ENCODE assay signal across 9 cellular contexts in genomic region chr5:101937041-101937440, GRCh38.
"Had no signal": no experiment of that assay in that cellular context is flagged by ENCODE, and none has a peak within 500 bp of the region (broad histone marks: within the 10 kb centered on the region; RNA-seq: fewer than 3 reads in every experiment).

No MANE protein-coding gene starts in this region.

- H3K4me3 ChIP-seq: GM23248, GM23338, HAP-1 had no signal

- H3K9ac ChIP-seq: GM23248 had no signal

- H3K27ac ChIP-seq: GM23248 had no signal

- H3K4me2 ChIP-seq: GM23338 had no signal

- H3K4me1 ChIP-seq: HAP-1 had no signal

- H2AFZ ChIP-seq: GM23248, GM23338 had no signal

- ATAC-seq: GM23338, HCT116 had no signal

- H3K9me3 ChIP-seq: HAP-1 had no signal

- DNase-seq: GM23248, GOT3, H7, H9, HCEC 1CT, HFFc6 had no signal

- H3K36me3 ChIP-seq: HAP-1 had no signal
